In genomic region chr1:179083031-179083345, GRCh38 we compare ENCODE assay signal across 8 cellular contexts. TPM values are rescaled to one million over a fixed set of nuclear protein-coding genes. Genes with fewer than 3 reads are reported as not detected.
DNase-seq lines count a peak whose midpoint lies in the region; ATAC-seq and TF ChIP-seq lines count a peak whose summit lies in the region.

No MANE protein-coding gene starts in this region.

- DNase-seq in activated T-cell treated with anti-CD3 and anti-CD28 coated beads, Interleukin-2, amount 50 U/mL, for 4 hours = no peak
- no peak for DNase-seq in activated T-cell treated with anti-CD3 and anti-CD28 coated beads for 4 hours
- DNase-seq in SKM-1 treated with dmso at 0.1 percent for 144 hours (lab: John Stamatoyannopoulos, UW; ENCODE audit: unreplicated experiment) = peak; percentile 57
- no peak for DNase-seq in progenitor cell of endocrine pancreas (ENCODE audit: low spot score, unreplicated experiment)
- no peak for DNase-seq in NCI-H1417 treated with DMSO at 0.1 percent for 48 hours (lab: John Stamatoyannopoulos, UW)

- peak overlapping the region; percentile 68 to 96 for H3K4me3 ChIP-seq in esophagus (ENCODE audit: low read depth in 1 of 2, low read length in 2 of 2)

- H3K36me3 ChIP-seq in esophagus (ENCODE audit: control insufficient read depth in 2 of 2, insufficient read depth in 2 of 2, low read length in 1 of 2) = peaks cover 3 to 10% of the 10 kb centered on the region in 2 donors

- no peaks in the 10 kb centered on the region for H3K27me3 ChIP-seq in esophagus (ENCODE audit: control insufficient read depth in 1 of 2, insufficient read depth in 2 of 2, low read length in 2 of 2)

- no peaks in the 10 kb centered on the region for H3K9me3 ChIP-seq in esophagus (ENCODE audit: control insufficient read depth in 2 of 2, insufficient read depth in 1 of 2, low read depth in 1 of 2, low read length in 1 of 2)

- H3K27ac ChIP-seq in esophagus (ENCODE audit: low read depth in 2 of 2, low read length in 1 of 2) = peak overlapping the region in 1 of 2 donors; percentile 51

- peak overlapping the region; percentile 93 for H3K4me3 Mint-ChIP-seq in activated T-cell treated with anti-CD3 and anti-CD28 coated beads, Interleukin-2, amount 50 U/mL, for 4 hours
- peak overlapping the region; percentile 89 for H3K4me3 Mint-ChIP-seq in progenitor cell of endocrine pancreas (ENCODE audit: low read depth)

- 3 to 5% methylated on average over 3 of the region's 3 CpGs for WGBS in esophagus, 2 donors

- H3K9me3 Mint-ChIP-seq in activated T-cell treated with anti-CD3 and anti-CD28 coated beads, Interleukin-2, amount 50 U/mL, for 4 hours = no peaks in the 10 kb centered on the region
- H3K9me3 Mint-ChIP-seq in progenitor cell of endocrine pancreas (ENCODE audit: low read depth) = no peaks in the 10 kb centered on the region

- ATAC-seq in activated T-cell treated with anti-CD3 and anti-CD28 coated beads, Interleukin-2, amount 50 U/mL, for 4 hours = no peak
- ATAC-seq in HG02571 (IDR thresholded peaks at IDR 0.05; ENCODE audit: unreplicated experiment) = no peak
- ATAC-seq in GM18498 (IDR thresholded peaks at IDR 0.05; ENCODE audit: unreplicated experiment) = no peak

- H3K27me3 Mint-ChIP-seq in activated T-cell treated with anti-CD3 and anti-CD28 coated beads, Interleukin-2, amount 50 U/mL, for 4 hours (ENCODE audit: low read depth) = no peaks in the 10 kb centered on the region
- H3K27me3 Mint-ChIP-seq in progenitor cell of endocrine pancreas = no peaks in the 10 kb centered on the region

- peak overlapping the region; percentile 94 for H3K27ac Mint-ChIP-seq in progenitor cell of endocrine pancreas

- peaks cover 2 to 3% of the 10 kb centered on the region in 2 donors for H3K4me1 ChIP-seq in esophagus (ENCODE audit: control insufficient read depth in 2 of 2, insufficient read depth in 2 of 2, low read length in 1 of 2)

- H3K36me3 Mint-ChIP-seq in activated T-cell treated with anti-CD3 and anti-CD28 coated beads, Interleukin-2, amount 50 U/mL, for 4 hours (ENCODE audit: insufficient read depth) = peaks cover 2% of the 10 kb centered on the region
- H3K36me3 Mint-ChIP-seq in progenitor cell of endocrine pancreas (ENCODE audit: insufficient read depth) = peaks cover 1% of the 10 kb centered on the region

- peaks cover 29% of the 10 kb centered on the region for H3K4me1 Mint-ChIP-seq in activated T-cell treated with anti-CD3 and anti-CD28 coated beads, Interleukin-2, amount 50 U/mL, for 4 hours (ENCODE audit: low read depth)
- peaks cover 10% of the 10 kb centered on the region for H3K4me1 Mint-ChIP-seq in progenitor cell of endocrine pancreas (ENCODE audit: low read depth)

- TF ChIP-seq CTCF in progenitor cell of endocrine pancreas (IDR thresholded peaks at IDR 0.05; ENCODE audit: unreplicated experiment) = no peak

RNA-seq across cellular contexts. Expression of gene TOR3A, which starts 1.1 kb away (rescaled TPM):
- total RNA-seq in activated T-cell treated with anti-CD3 and anti-CD28 coated beads, Interleukin-2, amount 50 U/mL, for 4 hours = 10 to 100 TPM; 38.7 to 39.9 (median 39.8) TPM
- 10 to 100 TPM in 1 of 2 donors, 1 to 10 TPM in 1; 7.7 to 16.9 TPM for polyA plus RNA-seq in esophagus
- total RNA-seq in progenitor cell of endocrine pancreas = 27.4 and 27.9 TPM in 2 replicates

RNA-seq across cellular contexts. Expression of gene FAM20B, which starts 57.3 kb away (rescaled TPM):
- 10 to 100 TPM; 35.1 to 37.9 (median 35.7) TPM for total RNA-seq in activated T-cell treated with anti-CD3 and anti-CD28 coated beads, Interleukin-2, amount 50 U/mL, for 4 hours
- polyA plus RNA-seq in esophagus = 1 to 10 TPM; 6.2 to 9.0 TPM
- total RNA-seq in progenitor cell of endocrine pancreas = 39.9 and 42.9 TPM in 2 replicates
